ENCODE assay signal across 12 cellular contexts in genomic region chr20:56429941-56430340, GRCh38. TPM values are rescaled to one million over a fixed set of nuclear protein-coding genes. Genes with fewer than 3 reads are reported as not detected.
A peak's percentile ranks its signal among the peaks of the same experiment; 100 is the strongest.
DNase-seq lines count a peak whose midpoint lies in the region; ATAC-seq and TF ChIP-seq lines count a peak whose summit lies in the region.
"Had no signal": no experiment of that assay in that cellular context is flagged by ENCODE, and none has a peak within 500 bp of the region (broad histone marks: within the 10 kb centered on the region; RNA-seq: fewer than 3 reads in every experiment).

No MANE protein-coding gene starts in this region.

- no peak for TF ChIP-seq EP300 in gastroesophageal sphincter (IDR thresholded peaks at IDR 0.05)

- peaks cover 11% of the 10 kb centered on the region for H3K36me3 Mint-ChIP-seq in activated naive CD4-positive, alpha-beta T cell treated with anti-CD3 and anti-CD28 coated beads, Interleukin-2, amount 50 U/mL, for 24 hours
- H3K36me3 Mint-ChIP-seq: brain had no signal

- H3K27ac ChIP-seq in gastroesophageal sphincter = peak overlapping the region in 3 of 4 donors; percentile 8 to 50 (median 26)
- H3K27ac ChIP-seq in psoas muscle = no peak overlapping the region
- H3K27ac ChIP-seq: ovary had no signal

- H3K27ac Mint-ChIP-seq in activated naive CD4-positive, alpha-beta T cell treated with anti-CD3 and anti-CD28 coated beads, Interleukin-2, amount 50 U/mL, for 24 hours = peak overlapping the region; percentile 94

- TF ChIP-seq CTCF in WI38 (IDR thresholded peaks at IDR 0.05; ENCODE audit: low read depth, low read length) (no peak), gastroesophageal sphincter (IDR thresholded peaks at IDR 0.05) (no peak), psoas muscle (IDR thresholded peaks at IDR 0.05) (no peak)

- H3K9me3 ChIP-seq in gastroesophageal sphincter (no peaks in the 10 kb centered on the region), psoas muscle (no peaks in the 10 kb centered on the region)
- H3K9me3 ChIP-seq: ovary had no signal

- TF ChIP-seq POLR2A in gastroesophageal sphincter (IDR thresholded peaks at IDR 0.05) = no peak

- H3K4me3 ChIP-seq in WI38 (ENCODE audit: low read depth, low read length) = 0 out of 2 replicates have a peak overlapping the region, but pooled peaks have one; percentile 4
- H3K4me3 ChIP-seq in gastroesophageal sphincter = no peak overlapping the region
- H3K4me3 ChIP-seq in psoas muscle = no peak overlapping the region
- H3K4me3 ChIP-seq: ovary had no signal

- no peaks in the 10 kb centered on the region for H3K27me3 Mint-ChIP-seq in activated naive CD4-positive, alpha-beta T cell treated with anti-CD3 and anti-CD28 coated beads, Interleukin-2, amount 50 U/mL, for 24 hours

- H3K9me3 Mint-ChIP-seq in activated naive CD4-positive, alpha-beta T cell treated with anti-CD3 and anti-CD28 coated beads, Interleukin-2, amount 50 U/mL, for 24 hours = no peaks in the 10 kb centered on the region
- H3K9me3 Mint-ChIP-seq: brain had no signal

- peak overlapping the region; percentile 82 for H3K4me3 Mint-ChIP-seq in activated naive CD4-positive, alpha-beta T cell treated with anti-CD3 and anti-CD28 coated beads, Interleukin-2, amount 50 U/mL, for 24 hours

- peaks cover 64% of the 10 kb centered on the region for H3K4me1 Mint-ChIP-seq in activated naive CD4-positive, alpha-beta T cell treated with anti-CD3 and anti-CD28 coated beads, Interleukin-2, amount 50 U/mL, for 24 hours

- 26 to 47% methylated on average over 4 of the region's 4 CpGs for WGBS in gastroesophageal sphincter (ENCODE audit: low coverage in 1 of 2), 2 donors
- WGBS in psoas muscle, 3 donors = 41 to 50% (median 43%) methylated on average over 4 of the region's 4 CpGs

- intact Hi-C loops in psoas muscle (cut with DNase I) = no loop called here

- H3K27me3 ChIP-seq in gastroesophageal sphincter = no peaks in the 10 kb centered on the region
- H3K27me3 ChIP-seq in psoas muscle (ENCODE audit: insufficient read depth in 3 of 3, low read length in 2 of 3) = no peaks in the 10 kb centered on the region
- H3K27me3 ChIP-seq: ovary had no signal

- ATAC-seq in gastroesophageal sphincter (no peak), psoas muscle (no peak)

- H3K4me1 ChIP-seq in gastroesophageal sphincter = peaks cover 0 to 53% (median 25%) of the 10 kb centered on the region in 3 donors
- H3K4me1 ChIP-seq in psoas muscle = no peaks in the 10 kb centered on the region

- H3K36me3 ChIP-seq in gastroesophageal sphincter (no peaks in the 10 kb centered on the region), psoas muscle (ENCODE audit: insufficient read depth in 1 of 2, low read depth in 1 of 2) (no peaks in the 10 kb centered on the region)
- H3K36me3 ChIP-seq: ovary had no signal

- no peak for DNase-seq in activated naive CD4-positive, alpha-beta T cell (lab: John Stamatoyannopoulos, UW)
- DNase-seq in psoas muscle (no peak), occipital lobe (lab: John Stamatoyannopoulos, UW) (no peak), mesenteric fat pad (ENCODE audit: low spot score) (no peak), iPS-NIHi7 (ENCODE audit: extremely low spot score) (no peak)
- DNase-seq: GDM1, NCI-H187 treated with DMSO at 0.1 percent for 48 hours, ovary had no signal

RNA-seq across cellular contexts. Expression of gene CASS4, which starts 17.9 kb away (rescaled TPM):
- 1 to 10 TPM; 1.2 to 9.0 (median 4.4) TPM for total RNA-seq in gastroesophageal sphincter
- under 1 TPM; 0.29 to 0.73 (median 0.35) TPM for total RNA-seq in psoas muscle
- polyA plus RNA-seq in psoas muscle = under 1 TPM; 0.08 to 0.39 (median 0.14) TPM
- total RNA-seq in occipital lobe = 0.16 TPM
- 3.1 TPM for total RNA-seq in mesenteric fat pad

RNA-seq across cellular contexts. Expression of gene CSTF1, which starts 37.5 kb away (rescaled TPM):
- total RNA-seq in gastroesophageal sphincter (10 to 100 TPM; 15.3 to 33.1 (median 22.4) TPM), psoas muscle (10 to 100 TPM; 15.5 to 20.3 (median 16.7) TPM), occipital lobe (32.6 TPM), mesenteric fat pad (21.2 TPM)
- polyA plus RNA-seq in psoas muscle = 10 to 100 TPM in 2 of 3 donors, 1 to 10 TPM in 1; 10.0 to 19.9 (median 12.1) TPM

RNA-seq across cellular contexts. Expression of gene AURKA, which starts 37.9 kb away (rescaled TPM):
- total RNA-seq in gastroesophageal sphincter (1 to 10 TPM in 3 of 4 donors, under 1 TPM in 1; 0.54 to 2.5 (median 1.6) TPM), psoas muscle (10 to 100 TPM in 1 of 4 donors, 1 to 10 TPM in 3; 2.9 to 13.4 (median 3.3) TPM), occipital lobe (4.8 TPM), mesenteric fat pad (1.4 TPM)
- polyA plus RNA-seq in psoas muscle = 10 to 100 TPM in 2 of 3 donors, 1 to 10 TPM in 1; 7.5 to 20.3 (median 14.3) TPM

RNA-seq across cellular contexts. Expression of gene RTF2, which starts 38.5 kb away (rescaled TPM):
- total RNA-seq in gastroesophageal sphincter = 10 to 100 TPM; 83.7 to 96.1 (median 90.3) TPM
- total RNA-seq in psoas muscle = 10 to 100 TPM; 89.0 to 93.0 (median 90.5) TPM
- polyA plus RNA-seq in psoas muscle = 100 to 1,000 TPM in 1 of 3 donors, 10 to 100 TPM in 2; 95.6 to 128 (median 99.9) TPM
- 51.3 TPM for total RNA-seq in occipital lobe
- total RNA-seq in mesenteric fat pad = 80.6 TPM
